ENCODE assay signal across 9 cellular contexts in genomic region chr11:95791385-95792033, GRCh38. TPM values are rescaled to one million over a fixed set of nuclear protein-coding genes. Genes with fewer than 3 reads are reported as not detected.
DNase-seq lines count a peak whose midpoint lies in the region; ATAC-seq and TF ChIP-seq lines count a peak whose summit lies in the region.
"Had no signal": no experiment of that assay in that cellular context is flagged by ENCODE, and none has a peak within 500 bp of the region (broad histone marks: within the 10 kb centered on the region; RNA-seq: fewer than 3 reads in every experiment).

No MANE protein-coding gene starts in this region.

- H4K20me1 ChIP-seq in H9 (ENCODE audit: control insufficient read depth, insufficient read depth, insufficient read length): no peaks in the 10 kb centered on the region

- peak overlapping the region in 2 of 3 experiments; percentile 27 to 100; a peak in 4 of 7 replicates for H3K27ac Mint-ChIP-seq in H9

- H3K9ac ChIP-seq in H9 (ENCODE audit: extremely low read depth, insufficient read length, low read length) (peak overlapping the region; percentile 98), SK-N-MC (ENCODE audit: insufficient read length) (peak overlapping the region; percentile 91), skeletal muscle satellite cell (ENCODE audit: low read depth, low read length) (peak overlapping the region; percentile 94)

- TF ChIP-seq POLR2A in adrenal gland (IDR thresholded peaks at IDR 0.05): no peak

- no peaks in the 10 kb centered on the region for H3K9me3 Mint-ChIP-seq in H9

- H4K8ac ChIP-seq in H9 (replicated peaks; ENCODE audit: insufficient read length, low read depth, low read length): no peak overlapping the region

- ATAC-seq in HG02678 (IDR thresholded peaks at IDR 0.05; ENCODE audit: unreplicated experiment): no peak

- no peak overlapping the region for H3T11ph ChIP-seq in H9 (ENCODE audit: low read length)

- H3K36me3 ChIP-seq in SK-N-MC (ENCODE audit: insufficient read depth, low read length) (peaks cover 14% of the 10 kb centered on the region), skeletal muscle satellite cell (ENCODE audit: insufficient read depth, low read length) (peaks cover 5% of the 10 kb centered on the region), adrenal gland (replicated peaks in 1 of 2) (peaks cover 0 to 11% of the 10 kb centered on the region in 2 donors)

- H3K23ac ChIP-seq in H9 (ENCODE audit: insufficient read length, low read depth, low read length): no peak overlapping the region

- no peak overlapping the region for H3K56ac ChIP-seq in H9 (ENCODE audit: insufficient read length, low read depth, low read length)

- H3K23me2 ChIP-seq in H9 (ENCODE audit: insufficient read length, low read depth, low read length, poor library complexity, severe bottlenecking): peaks cover 8% of the 10 kb centered on the region

- H3K79me1 ChIP-seq in H9 (ENCODE audit: insufficient read depth, low read depth, low read length, poor library complexity, severe bottlenecking): no peaks in the 10 kb centered on the region

- no peak overlapping the region for H3K14ac ChIP-seq in H9 (ENCODE audit: insufficient read depth, low read length)

- WGBS in H9 (ENCODE audit: extremely low coverage, insufficient read length, low lambda C conversion rate): 100% methylated on average over 4 of the region's 15 CpGs
- WGBS in adrenal gland, 4 donors: 33 to 39% (median 36%) methylated on average over 15 of the region's 15 CpGs

- no peak overlapping the region for H4K91ac ChIP-seq in H9 (ENCODE audit: insufficient read length, low read depth, low read length)

- H2BK12ac ChIP-seq in H9 (ENCODE audit: insufficient read length, low read depth, low read length): no peak overlapping the region

- TF ChIP-seq CTCF in H9 (conservative IDR thresholded peaks at IDR 0.05) (no peak), foreskin fibroblast (IDR thresholded peaks at IDR 0.05; ENCODE audit: low read depth, low read length) (no peak), adrenal gland (IDR thresholded peaks at IDR 0.05) (no peak)

- H3K9me3 ChIP-seq in H9 (ENCODE audit: control insufficient read depth, low read depth, low read length): no peaks in the 10 kb centered on the region
- H3K9me3 ChIP-seq in SK-N-MC (ENCODE audit: low read depth, low read length): no peaks in the 10 kb centered on the region
- H3K9me3 ChIP-seq in skeletal muscle satellite cell (replicated peaks; ENCODE audit: low read length): no peaks in the 10 kb centered on the region
- no peaks in the 10 kb centered on the region for H3K9me3 ChIP-seq in adrenal gland (replicated peaks in 1 of 3)

- H2BK120ac ChIP-seq in H9 (ENCODE audit: low read depth, low read length, poor library complexity, severe bottlenecking): no peak overlapping the region

- no peak overlapping the region for H4K5ac ChIP-seq in H9 (ENCODE audit: insufficient read length, low read depth, low read length)

- H3K27me3 ChIP-seq in H9 (ENCODE audit: insufficient read depth, low read length) (no peaks in the 10 kb centered on the region), skeletal muscle satellite cell (ENCODE audit: control insufficient read depth, insufficient read depth, low read length) (no peaks in the 10 kb centered on the region), adrenal gland (no peaks in the 10 kb centered on the region)

- peaks cover 6 to 24% (median 12%) of the 10 kb centered on the region in 3 experiments; a peak in 6 of 7 replicates for H3K36me3 Mint-ChIP-seq in H9 (ENCODE audit: insufficient read depth in 1 of 3, low read depth in 3 of 3)

- DNase-seq in H9 (no peak), SK-N-MC (ENCODE audit: low read depth, low spot score) (no peak), foreskin fibroblast (no peak), adrenal gland (no peak), cortex of kidney (lab: John Stamatoyannopoulos, UW) (no peak), SIG-M5 treated with dmso at 0.1 percent for 504 hours (lab: John Stamatoyannopoulos, UW; ENCODE audit: unreplicated experiment) (no peak)
- DNase-seq: NCI-H1694 treated with DMSO at 0.1 percent for 48 hours had no signal

- H2BK15ac ChIP-seq in H9 (ENCODE audit: low read depth, low read length): no peak overlapping the region

- intact Hi-C loops in adrenal gland (cut with DNase I): no loop called here

- no peak overlapping the region for H3K18ac ChIP-seq in H9 (ENCODE audit: insufficient read length, low read depth, low read length)

- H3K79me2 ChIP-seq in H9 (ENCODE audit: insufficient read depth, low read length): peaks cover 22% of the 10 kb centered on the region; the same call in 1 of the 2 replicates

- H3K4me1 ChIP-seq in H9 (ENCODE audit: insufficient read depth, low read length): no peaks in the 10 kb centered on the region
- peaks cover 20% of the 10 kb centered on the region for H3K4me1 ChIP-seq in skeletal muscle satellite cell (ENCODE audit: control insufficient read depth, insufficient read depth, low read length)
- H3K4me1 ChIP-seq in adrenal gland (replicated peaks in 1 of 2): peaks cover 9 to 27% of the 10 kb centered on the region in 2 donors

- no peak overlapping the region for H3K4ac ChIP-seq in H9 (ENCODE audit: low read depth, low read length)

- no peak overlapping the region for H2BK20ac ChIP-seq in H9 (ENCODE audit: low read depth, low read length, poor library complexity, severe bottlenecking)

- no peak overlapping the region for H2AK5ac ChIP-seq in H9 (ENCODE audit: insufficient read length, low read length)

- H3K4me2 ChIP-seq in H9 (ENCODE audit: insufficient read depth, insufficient read length, low read length): peak overlapping the region; percentile 93
- H3K4me2 ChIP-seq in skeletal muscle satellite cell (ENCODE audit: low read length): peak overlapping the region; percentile 92

- no peak overlapping the region for H2BK5ac ChIP-seq in H9 (ENCODE audit: insufficient read length, low read length)

- peak overlapping the region; percentile 95 for H3K27ac ChIP-seq in H9 (ENCODE audit: insufficient read length, low read depth, low read length)
- H3K27ac ChIP-seq in SK-N-MC: no peak overlapping the region
- H3K27ac ChIP-seq in adrenal gland: peak overlapping the region in 2 of 5 donors; percentile 95 to 99

- peak overlapping the region; percentile 96 for H3K4me3 ChIP-seq in SK-N-MC
- H3K4me3 ChIP-seq in foreskin fibroblast (ENCODE audit: low read depth in 1 of 2, low read length in 2 of 2): peak overlapping the region; percentile 92 to 99
- peak overlapping the region; percentile 93 for H3K4me3 ChIP-seq in skeletal muscle satellite cell (ENCODE audit: low read length)
- peak overlapping the region in 2 of 4 donors; percentile 81 to 94 for H3K4me3 ChIP-seq in adrenal gland

- peaks cover 36 to 40% of the 10 kb centered on the region in 2 experiments for H3K4me1 Mint-ChIP-seq in H9

- H3K27me3 Mint-ChIP-seq in H9 (ENCODE audit: low read depth): no peaks in the 10 kb centered on the region

- no peak overlapping the region for H2AFZ ChIP-seq in H9 (ENCODE audit: low read length)

- peak overlapping the region; percentile 95 to 98 for H3K4me3 Mint-ChIP-seq in H9

RNA-seq across cellular contexts. Expression of gene CEP57, which starts 1.2 kb away (rescaled TPM):
- total RNA-seq in H9 (2021): 55.8 and 58.0 TPM in 2 replicates
- total RNA-seq in skeletal muscle satellite cell (2012; rRNA removed): 22.3 and 28.4 TPM in 2 replicates
- total RNA-seq in adrenal gland: 10 to 100 TPM; 18.4 to 45.5 (median 34.6) TPM
- polyA plus RNA-seq in adrenal gland: 10 to 100 TPM; 12.9 to 32.3 (median 13.7) TPM

RNA-seq across cellular contexts. Expression of gene FAM76B, which starts 1.9 kb away (rescaled TPM):
- total RNA-seq in H9 (2021): 31.5 and 34.1 TPM in 2 replicates
- total RNA-seq in skeletal muscle satellite cell (2012; rRNA removed): 12.9 and 13.9 TPM in 2 replicates
- total RNA-seq in adrenal gland: 10 to 100 TPM in 5 of 8 donors, 1 to 10 TPM in 3; 1.4 to 30.6 (median 19.2) TPM
- 10 to 100 TPM; 15.8 to 16.5 (median 16.1) TPM for polyA plus RNA-seq in adrenal gland
